ENCODE assay signal across 10 cellular contexts in genomic region chr13:110307697-110308376, GRCh38. TPM values are rescaled to one million over a fixed set of nuclear protein-coding genes. Genes with fewer than 3 reads are reported as not detected.
DNase-seq lines count a peak whose midpoint lies in the region; ATAC-seq, FAIRE-seq and TF ChIP-seq lines count a peak whose summit lies in the region.
"Had no signal": no experiment of that assay in that cellular context is flagged by ENCODE, and none has a peak within 500 bp of the region (broad histone marks: within the 10 kb centered on the region; RNA-seq: fewer than 3 reads in every experiment).

No MANE protein-coding gene starts in this region.

- FAIRE-seq in A549 (lab: Jason Lieb, UNC): no peak
- no peak for FAIRE-seq in endothelial cell of umbilical vein (lab: Jason Lieb, UNC)
- FAIRE-seq: TTC549 had no signal

- H3K27ac ChIP-seq in A549 (peak overlapping the region; percentile 93 to 97), endothelial cell of umbilical vein (ENCODE audit: insufficient read depth, low read depth, low read length) (peak overlapping the region; percentile 59)

- intact Hi-C loops in endothelial cell of umbilical vein (cut with micrococcal nuclease): loop anchor here (1.0 to 2.0 kb wide), 6 partner anchors 12 to 104 kb away; no protein-coding TSS in a partner anchor

- no TSS peak for BruUV-seq in endothelial cell of umbilical vein (replicated peaks; lab: Mats Ljungman, UMichigan)

- POLR2A ChIA-PET in A549 (lab: Yijun Ruan, JAX): interaction anchor here (1.3 to 2.9 kb wide), 5 partner anchors 12 to 407 kb away, joined by 3 to 15 read pairs (median 8); no protein-coding TSS in a partner anchor
- POLR2A ChIA-PET in endothelial cell of umbilical vein (lab: Charles Lee): interaction anchor here (0.8 to 1.1 kb wide), 3 partner anchors 12 to 407 kb away, joined by 3 to 4 read pairs (median 3); no protein-coding TSS in a partner anchor

- H3K4me3 ChIP-seq in A549 (peak overlapping the region; percentile 92), endothelial cell of umbilical vein (replicated peaks in 1 of 3; ENCODE audit: insufficient read depth in 1 of 3, low read depth in 1 of 3, low read length in 3 of 3) (peak overlapping the region; percentile 64 to 83 (median 71)), mucosa of stomach (ENCODE audit: low read length) (peak overlapping the region; percentile 31)

- peaks cover 96% of the 10 kb centered on the region for H3K79me2 ChIP-seq in endothelial cell of umbilical vein (ENCODE audit: control insufficient read depth, insufficient read depth, low read length)

- 4% methylated on average over 16 of the region's 59 CpGs for WGBS in A549 (ENCODE audit: missing lambda C conversion rate)

- peak overlapping the region; percentile 78 for H3K4me2 ChIP-seq in A549
- H3K4me2 ChIP-seq in endothelial cell of umbilical vein (ENCODE audit: insufficient read depth, low read length): peak overlapping the region; percentile 53

- ATAC-seq in A549 (peak; percentile 57 to 65), HG03045 (IDR thresholded peaks at IDR 0.05; ENCODE audit: unreplicated experiment) (no peak)
- ATAC-seq: natural killer cell had no signal

- H3K36me3 ChIP-seq in endothelial cell of umbilical vein (ENCODE audit: control insufficient read depth in 2 of 2, extremely low read depth in 1 of 2, insufficient read depth in 2 of 2, low read length in 2 of 2) (peaks cover 2 to 10% of the 10 kb centered on the region in 2 experiments), mucosa of stomach (ENCODE audit: control insufficient read depth, insufficient read depth, low read length) (no peaks in the 10 kb centered on the region)

- TF ChIP-seq POLR2A in A549 (IDR thresholded peaks at IDR 0.05; ENCODE audit: low read length) (no peak), endothelial cell of umbilical vein (IDR thresholded peaks at IDR 0.05; ENCODE audit: low read depth, low read length) (no peak)

- TF ChIP-seq EP300 in A549 (IDR thresholded peaks at IDR 0.05): no peak

- H4K20me1 ChIP-seq in endothelial cell of umbilical vein (replicated peaks; ENCODE audit: control insufficient read depth, extremely low read depth, insufficient read depth, low read length): no peaks in the 10 kb centered on the region

- no peaks in the 10 kb centered on the region for H3K9me3 ChIP-seq in A549
- H3K9me3 ChIP-seq in endothelial cell of umbilical vein (replicated peaks; ENCODE audit: control insufficient read depth, insufficient read depth, low read length): no peaks in the 10 kb centered on the region
- no peaks in the 10 kb centered on the region for H3K9me3 ChIP-seq in mucosa of stomach (ENCODE audit: control insufficient read depth, low read length)

- H3K9ac ChIP-seq in endothelial cell of umbilical vein (replicated peaks; ENCODE audit: extremely low read depth, insufficient read depth, low read length) (peak overlapping the region; percentile 74), mucosa of stomach (ENCODE audit: low read length) (peak overlapping the region; percentile 58)

- in situ Hi-C loops in GM13976 (cut with MboI; ENCODE audit: low sequenced_read_pairs, unreplicated experiment): no loop called here

- H3K4me1 ChIP-seq in A549 (peaks cover 68% of the 10 kb centered on the region), endothelial cell of umbilical vein (ENCODE audit: control insufficient read depth, extremely low read depth, insufficient read depth, low read length) (peaks cover 64% of the 10 kb centered on the region), mucosa of stomach (ENCODE audit: control insufficient read depth, insufficient read depth, low read length) (peaks cover 7% of the 10 kb centered on the region)

- DNase-seq in A549 (ENCODE audit: low read depth in 1 of 2, low spot score in 1 of 2) (peak in 1 of 2 experiments; percentile 36), M059J (ENCODE audit: low read depth) (peak; percentile 34), endothelial cell of umbilical vein (ENCODE audit: low read depth, low spot score) (peak; percentile 60), glomerular visceral epithelial cell (ENCODE audit: extremely low spot score) (no peak), GM13976 (ENCODE audit: low spot score) (no peak), cerebellar cortex (ENCODE audit: low spot score) (no peak)
- DNase-seq: natural killer cell had no signal

- TF ChIP-seq CTCF in A549 (IDR thresholded peaks at IDR 0.05): no peak
- TF ChIP-seq CTCF in endothelial cell of umbilical vein (IDR thresholded peaks at IDR 0.05; ENCODE audit: extremely low read depth in 1 of 2, insufficient read depth in 1 of 2, low read depth in 1 of 2, low read length in 2 of 2): no peak
- no peak for TF ChIP-seq CTCF in GM13976 (IDR thresholded peaks at IDR 0.05; ENCODE audit: borderline replicate concordance, control extremely low read depth, extremely low read depth, insufficient read depth, missing control alignments)

- CTCF ChIA-PET in A549 (lab: Yijun Ruan, JAX) (interaction anchor here (1.0 to 1.6 kb wide), 2 partner anchors 12 to 104 kb away, joined by 3 to 5 read pairs; no protein-coding TSS in a partner anchor), endothelial cell of umbilical vein (lab: Charles Lee) (interaction anchor here (0.7 to 5.0 kb wide), 14 partner anchors 12 to 137 kb away, joined by 3 to 43 read pairs (median 5); no protein-coding TSS in a partner anchor)

- dilution Hi-C loops in endothelial cell of umbilical vein (cut with MboI; ENCODE audit: extremely low pct_ligation_motif_present, low sequenced_read_pairs): no loop called here

- no peaks in the 10 kb centered on the region for H3K27me3 ChIP-seq in endothelial cell of umbilical vein (ENCODE audit: control insufficient read depth in 2 of 2, insufficient read depth in 2 of 2, low read length in 2 of 2)
- peaks cover 52% of the 10 kb centered on the region for H3K27me3 ChIP-seq in mucosa of stomach (ENCODE audit: control insufficient read depth, insufficient read depth, low read length)

- no peak for TF ChIP-seq RAD21 in A549 (conservative IDR thresholded peaks at IDR 0.05 in 1 of 2, IDR thresholded peaks at IDR 0.05 in 1 of 2)

- H3K9me1 ChIP-seq in endothelial cell of umbilical vein (replicated peaks; ENCODE audit: control insufficient read depth, extremely low read depth, insufficient read depth, low read length): no peaks in the 10 kb centered on the region

- H2AFZ ChIP-seq in endothelial cell of umbilical vein (ENCODE audit: low read depth, low read length): no peak overlapping the region

TF ChIP-seq in A549, 52 proteins besides CTCF, POLR2A, EP300 and RAD21 (continues in another document):
- TF ChIP-seq NPAS2 (CRISPR knock-in tag; IDR thresholded peaks at IDR 0.05; ENCODE audit: borderline replicate concordance): no peak
- TF ChIP-seq MAX (IDR thresholded peaks at IDR 0.05): 0 out of 2 replicates have a peak, but pooled peaks have one; percentile 31

TF ChIP-seq in endothelial cell of umbilical vein, 7 proteins besides CTCF, POLR2A, EP300 and RAD21:
- TF ChIP-seq EZH2 (IDR thresholded peaks at IDR 0.05; ENCODE audit: borderline replicate concordance, low read depth, low read length, severe bottlenecking) (no peak), POLR2AphosphoS5 (IDR thresholded peaks at IDR 0.05; ENCODE audit: insufficient read depth, low read depth, low read length) (no peak), MYC (IDR thresholded peaks at IDR 0.05; ENCODE audit: low read depth, low read length) (no peak), GATA2 (IDR thresholded peaks at IDR 0.05; ENCODE audit: insufficient read depth, insufficient read length, low read depth, low read length) (no peak), FOS (IDR thresholded peaks at IDR 0.05; ENCODE audit: borderline replicate concordance, insufficient read depth, low read length) (no peak), JUN (IDR thresholded peaks at IDR 0.05; ENCODE audit: borderline replicate concordance, insufficient read depth, insufficient read length, low read depth) (no peak), MAX (IDR thresholded peaks at IDR 0.05; ENCODE audit: insufficient read depth, insufficient read length) (no peak)

RNA-seq across cellular contexts. Expression of gene COL4A2, which starts 0.8 kb away (rescaled TPM):
- 36.2 and 46.9 TPM in 2 replicates for polyA plus RNA-seq in A549 (2011; rRNA removed)
- 54.3 and 88.3 TPM in 2 replicates for polyA plus RNA-seq in A549 (2012; cell fraction: cytosol; rRNA removed)
- 415 and 541 TPM in 2 replicates for polyA plus RNA-seq in A549 (2012; cell fraction: nucleus; rRNA removed)
- polyA plus RNA-seq in A549 (2017; fragmentation: RNase III; extraction: RNeasy Plus Mini Kit Qiagen cat#74134 plus additional on column Dnase treatment): 112 to 122 TPM (median 119 TPM) in 3 replicates
- polyA minus RNA-seq in A549 (2011; rRNA and poly(A)+ RNA removed): 56.5 and 110 TPM in 2 replicates
- 110 and 205 TPM in 2 replicates for total RNA-seq in M059J (2014; rRNA removed; shearing (Covaris generic))
- total RNA-seq in endothelial cell of umbilical vein: 792 and 935 TPM in 2 replicates
- polyA plus RNA-seq in endothelial cell of umbilical vein: 940 and 1,366 TPM in 2 replicates
- polyA plus RNA-seq in endothelial cell of umbilical vein (2011; cell fraction: cytosol; rRNA removed): 563 and 570 TPM in 2 replicates
- 716 and 1,073 TPM in 2 replicates for polyA plus RNA-seq in endothelial cell of umbilical vein (2011; cell fraction: nucleus; rRNA removed)
- polyA plus RNA-seq in endothelial cell of umbilical vein (2012): 398 and 736 TPM in 2 replicates
- polyA minus RNA-seq in endothelial cell of umbilical vein: 769 and 809 TPM in 2 replicates
- polyA minus RNA-seq in endothelial cell of umbilical vein (2011; cell fraction: cytosol; rRNA and poly(A)+ RNA removed): 4.8 TPM
- polyA minus RNA-seq in endothelial cell of umbilical vein (2011; cell fraction: nucleus; rRNA and poly(A)+ RNA removed): 669 and 809 TPM in 2 replicates
- total RNA-seq: natural killer cell had no signal

RNA-seq across cellular contexts. Expression of gene COL4A1, which starts 0.9 kb away (rescaled TPM):
- polyA plus RNA-seq in A549 (2011; rRNA removed) (23.8 and 24.3 TPM in 2 replicates), A549 (2017; fragmentation: RNase III; extraction: RNeasy Plus Mini Kit Qiagen cat#74134 plus additional on column Dnase treatment) (70.9 to 71.4 TPM (median 71.3 TPM) in 3 replicates), endothelial cell of umbilical vein (379 and 384 TPM in 2 replicates)
- polyA plus RNA-seq in A549 (2012; cell fraction: cytosol; rRNA removed): 12.5 and 16.6 TPM in 2 replicates
- polyA plus RNA-seq in A549 (2012; cell fraction: nucleus; rRNA removed): 47.7 and 57.6 TPM in 2 replicates
- 32.9 and 42.4 TPM in 2 replicates for polyA minus RNA-seq in A549 (2011; rRNA and poly(A)+ RNA removed)
- total RNA-seq in M059J (2014; rRNA removed; shearing (Covaris generic)): 59.5 and 99.9 TPM in 2 replicates
- 1,119 and 1,341 TPM in 2 replicates for total RNA-seq in endothelial cell of umbilical vein
- polyA plus RNA-seq in endothelial cell of umbilical vein (2011; cell fraction: cytosol; rRNA removed): 305 and 353 TPM in 2 replicates
- 509 and 510 TPM in 2 replicates for polyA plus RNA-seq in endothelial cell of umbilical vein (2011; cell fraction: nucleus; rRNA removed)
- polyA plus RNA-seq in endothelial cell of umbilical vein (2012): 493 and 639 TPM in 2 replicates
- polyA minus RNA-seq in endothelial cell of umbilical vein: 611 and 680 TPM in 2 replicates
- polyA minus RNA-seq in endothelial cell of umbilical vein (2011; cell fraction: cytosol; rRNA and poly(A)+ RNA removed): 2.3 TPM
- 490 and 493 TPM in 2 replicates for polyA minus RNA-seq in endothelial cell of umbilical vein (2011; cell fraction: nucleus; rRNA and poly(A)+ RNA removed)
- total RNA-seq: natural killer cell had no signal

Comparison
In these comparisons a context has a peak if more than half of its experiments do, and no peak if none do; other contexts are left out.
1. DNase-seq: peak in M059J (single experiment) and endothelial cell of umbilical vein (single experiment); none in glomerular visceral epithelial cell (single experiment), GM13976 (single experiment) and cerebellar cortex (single experiment).
2. H3K4me3 ChIP-seq: peak in every context shown above with its lines; median percentile 92 in A549; 71 in endothelial cell of umbilical vein; 31 in mucosa of stomach.
3. RNA of gene COL4A1, which starts 0.9 kb away (total RNA-seq): 1,119 to 1,341 TPM in endothelial cell of umbilical vein; 59.5 to 99.9 TPM in M059J; every median in the first group is over 10 times any median in the second.